ENCODE assay signal across 32 cellular contexts in genomic region chr20:34293119-34293518, GRCh38. TPM values are rescaled to one million over a fixed set of nuclear protein-coding genes. Genes with fewer than 3 reads are reported as not detected.
"Had no signal": no experiment of that assay in that cellular context is flagged by ENCODE, and none has a peak within 500 bp of the region (broad histone marks: within the 10 kb centered on the region; RNA-seq: fewer than 3 reads in every experiment).

No MANE protein-coding gene starts in this region.

- H3K36me3 ChIP-seq: neural progenitor cell, transverse colon, uterus had no signal

- ATAC-seq: foreskin keratinocyte; gastroesophageal sphincter; left lobe of liver; mucosa of descending colon; naive thymus-derived CD4-positive, alpha-beta T cell; psoas muscle; right cardiac atrium; stimulated activated naive B cell treated with anti-CD40 and anti-IgM and Interleukin-4, amounts not matched to agents 10 μg/mL and 1 μg/mL and 100 μg/mL, for 72 hours; stimulated activated naive CD8-positive, alpha-beta T cell treated with anti-CD3 and anti-CD28 coated beads, Interleukin-15, amount 100 ng/mL, for 72 hours had no signal

- H3K4me3 ChIP-seq: esophagus muscularis mucosa, gastroesophageal sphincter, heart left ventricle, hepatocyte, mucosa of descending colon, neural progenitor cell, psoas muscle, sigmoid colon, suprapubic skin, transverse colon, upper lobe of right lung, uterus had no signal

- DNase-seq: effector CD8-positive, alpha-beta T cell; endodermal cell; foreskin keratinocyte; heart left ventricle; kidney; mesenchymal stem cell; mucosa of descending colon; naive thymus-derived CD4-positive, alpha-beta T cell; nucleus accumbens; psoas muscle; right cardiac atrium; sigmoid colon; stimulated activated CD4-positive, alpha-beta T cell treated with anti-CD3 and anti-CD28 coated beads, Interleukin-4, amount 100 ng/mL, for 4 hours; stimulated activated naive B cell treated with anti-CD40 and anti-IgM and Interleukin-4, amounts not matched to agents 10 μg/mL and 1 μg/mL and 100 μg/mL, for 72 hours; stimulated activated naive CD8-positive, alpha-beta T cell treated with anti-CD3 and anti-CD28 coated beads, Interleukin-15, amount 100 ng/mL, for 72 hours; transverse colon; upper lobe of right lung; uterus had no signal

- H3K27me3 ChIP-seq: esophagus muscularis mucosa, foreskin keratinocyte, gastroesophageal sphincter, heart left ventricle, hepatocyte, neural progenitor cell, sigmoid colon, suprapubic skin, transverse colon, upper lobe of right lung, uterus had no signal

- H3K4me1 ChIP-seq: esophagus muscularis mucosa, foreskin keratinocyte, gastroesophageal sphincter, neural progenitor cell, psoas muscle, sigmoid colon, suprapubic skin, transverse colon, upper lobe of right lung, uterus had no signal

- H3K27ac ChIP-seq: esophagus muscularis mucosa, foreskin keratinocyte, gastroesophageal sphincter, heart left ventricle, hepatocyte, neural progenitor cell, psoas muscle, sigmoid colon, suprapubic skin, transverse colon, upper lobe of right lung, uterus had no signal

- H3K9me3 ChIP-seq: esophagus muscularis mucosa, gastroesophageal sphincter, heart left ventricle, mucosa of descending colon, psoas muscle, sigmoid colon, suprapubic skin, transverse colon, upper lobe of right lung, uterus had no signal

RNA-seq across cellular contexts. Expression of gene ASIP, which starts 51.9 kb away (rescaled TPM):
- total RNA-seq: endodermal cell; endothelial cell of umbilical vein; epithelial cell of proximal tubule; esophagus muscularis mucosa; fibroblast of lung; foreskin keratinocyte; hepatocyte; kidney; liver; lung microvascular endothelial cell; mesothelial cell of epicardium; mucosa of descending colon; naive thymus-derived CD4-positive, alpha-beta T cell; osteocyte; psoas muscle; renal cortical epithelial cell; suprapubic skin; transverse colon; upper lobe of right lung; uterus had no signal
- polyA plus RNA-seq: endothelial cell of umbilical vein; fibroblast of lung; foreskin keratinocyte; naive thymus-derived CD4-positive, alpha-beta T cell had no signal
